Comparison of ENCODE assay signal across 1 cellular context in genomic region chr6:41657131-41658094, GRCh38.
TF ChIP-seq lines count a peak whose summit lies in the region.

No MANE protein-coding gene starts in this region.

TF ChIP-seq in K562, 482 proteins besides CTCF, POLR2A, EP300 and RAD21:
- TF ChIP-seq ZBTB43 (CRISPR knock-in tag; IDR thresholded peaks at IDR 0.05) (no peak), DLX4 (CRISPR knock-in tag; IDR thresholded peaks at IDR 0.05) (no peak), SOX6 (IDR thresholded peaks at IDR 0.05) (no peak), NFYB (IDR thresholded peaks at IDR 0.05; ENCODE audit: extremely low read depth, insufficient read length) (peak; percentile 36), ETV6 (IDR thresholded peaks at IDR 0.05; ENCODE audit: borderline replicate concordance in 1 of 2, low read depth in 2 of 2, low read length in 1 of 2) (no peak), ETV6 (CRISPR knock-in tag; IDR thresholded peaks at IDR 0.05; ENCODE audit: borderline replicate concordance) (no peak), CBX3 (IDR thresholded peaks at IDR 0.05; ENCODE audit: borderline replicate concordance in 1 of 2, low read length in 2 of 2) (no peak), HMGN3 (IDR thresholded peaks at IDR 0.05; ENCODE audit: borderline replicate concordance, extremely low read depth, insufficient read length, low read depth, low read length) (no peak), PATZ1 (CRISPR knock-in tag; IDR thresholded peaks at IDR 0.05; ENCODE audit: borderline replicate concordance) (no peak)
